In genomic region chr12:11026118-11026517, GRCh38 we compare ENCODE assay signal across 27 cellular contexts. TPM values are rescaled to one million over a fixed set of nuclear protein-coding genes. Genes with fewer than 3 reads are reported as not detected.
DNase-seq lines count a peak whose midpoint lies in the region; ATAC-seq, FAIRE-seq and TF ChIP-seq lines count a peak whose summit lies in the region.
"Had no signal": no experiment of that assay in that cellular context is flagged by ENCODE, and none has a peak within 500 bp of the region (broad histone marks: within the 10 kb centered on the region; RNA-seq: fewer than 3 reads in every experiment).

No MANE protein-coding gene starts in this region.

- H3K36me3 Mint-ChIP-seq in Calu3 (ENCODE audit: insufficient read depth, unreplicated experiment), result no peaks in the 10 kb centered on the region

- TF ChIP-seq POLR2A in HepG2 (IDR thresholded peaks at IDR 0.05; ENCODE audit: insufficient read depth in 1 of 2, low read depth in 2 of 2, low read length in 2 of 2), result no peak
- no peak for TF ChIP-seq POLR2A in right lobe of liver (IDR thresholded peaks at IDR 0.05)

- ATAC-seq in HepG2 (peak; percentile 68), right lobe of liver (no peak), Panc1 (no peak)
- ATAC-seq: activated T-helper 17 cell treated with anti-CD3 and anti-CD28 coated beads, Interleukin-2, amount 50 U/mL, for 72 hours; gastrocnemius medialis; natural killer cell; stimulated activated effector memory CD8-positive, alpha-beta T cell treated with anti-CD3 and anti-CD28 coated beads, Interleukin-12 subunit alpha, Interleukin-12 subunit beta, amount 100 ng/mL, for 72 hours; T-cell had no signal

- intact Hi-C loops in HepG2 (cut with micrococcal nuclease; ENCODE audit: unreplicated experiment) (no loop called here), right lobe of liver (cut with DNase I) (no loop called here), Panc1 (cut with micrococcal nuclease; ENCODE audit: unreplicated experiment) (no loop called here), colonic mucosa (cut with DNase I) (no loop called here), Calu3 (cut with micrococcal nuclease; ENCODE audit: unreplicated experiment) (no loop called here)

- POLR2A ChIA-PET in HepG2 (lab: Yijun Ruan, JAX), result interaction anchor here (0.6 to 1.4 kb wide), 2 partner anchors 145 to 146 kb away, joined by 3 read pairs; partner anchors contain the start of gene SMIM10L1
- POLR2A ChIA-PET in Panc1 (lab: Charles Lee), result no interaction called here

- H3K36me3 ChIP-seq in HepG2 (replicated peaks in 1 of 2; ENCODE audit: control insufficient read depth in 1 of 2, insufficient read depth in 2 of 2, low read length in 2 of 2) (peaks cover 3 to 13% of the 10 kb centered on the region in 2 experiments; a peak in 3 of 5 replicates), right lobe of liver (peaks cover 0 to 7% (median 0%) of the 10 kb centered on the region in 4 donors), Panc1 (ENCODE audit: control insufficient read depth, insufficient read depth, low read length) (no peaks in the 10 kb centered on the region), colonic mucosa (no peaks in the 10 kb centered on the region)
- H3K36me3 ChIP-seq: gastrocnemius medialis had no signal

- H3K4me1 ChIP-seq in HepG2 (ENCODE audit: insufficient read depth, low read length), result peaks cover 28% of the 10 kb centered on the region
- no peaks in the 10 kb centered on the region for H3K4me1 ChIP-seq in right lobe of liver
- no peaks in the 10 kb centered on the region for H3K4me1 ChIP-seq in Panc1 (ENCODE audit: control insufficient read depth, insufficient read depth, low read length)
- no peaks in the 10 kb centered on the region for H3K4me1 ChIP-seq in colonic mucosa
- H3K4me1 ChIP-seq: gastrocnemius medialis, testis had no signal

- no peaks in the 10 kb centered on the region for H3K4me1 Mint-ChIP-seq in Calu3 (ENCODE audit: low read depth, unreplicated experiment)
- H3K4me1 Mint-ChIP-seq: activated CD4-positive, alpha-beta T cell treated with anti-CD3 and anti-CD28 coated beads, Interleukin-2, amount 10 ng/mL, durations not matched to agents 7 days and 5 days; activated T-helper 17 cell treated with anti-CD3 and anti-CD28 coated beads, Interleukin-2, amount 50 U/mL, for 72 hours; brain; mesothelial cell of epicardium had no signal

- peaks cover 5% of the 10 kb centered on the region for H3K9me3 Mint-ChIP-seq in Calu3 (ENCODE audit: low read depth, unreplicated experiment)
- H3K9me3 Mint-ChIP-seq: activated T-helper 17 cell treated with anti-CD3 and anti-CD28 coated beads, Interleukin-2, amount 50 U/mL, for 72 hours had no signal

- BruUV-seq in HepG2 (replicated peaks; lab: Mats Ljungman, UMichigan) (no TSS peak), Panc1 (replicated peaks; lab: Mats Ljungman, UMichigan) (no TSS peak), Calu3 (replicated peaks; lab: Mats Ljungman, UMichigan) (no TSS peak)

- no peak for TF ChIP-seq RAD21 in HepG2 (CRISPR knock-in tag; IDR thresholded peaks at IDR 0.05)

- H2AFZ ChIP-seq in HepG2 (ENCODE audit: low read length), result no peak overlapping the region

- TF ChIP-seq CTCF in HepG2 (CRISPR knock-in tag; IDR thresholded peaks at IDR 0.05), result 0 out of 2 replicates have a peak, but pooled peaks have one; percentile 6
- no peak for TF ChIP-seq CTCF in right lobe of liver (IDR thresholded peaks at IDR 0.05)
- TF ChIP-seq CTCF in Panc1 (IDR thresholded peaks at IDR 0.05), result peak; percentile 13; the same call in 1 of the 2 replicates
- peak; percentile 15 for TF ChIP-seq CTCF in fibroblast of pulmonary artery (IDR thresholded peaks at IDR 0.05; ENCODE audit: low read length, missing control alignments)
- peak; percentile 16 for TF ChIP-seq CTCF in retinal pigment epithelial cell (conservative IDR thresholded peaks at IDR 0.05; ENCODE audit: low read depth, low read length)
- TF ChIP-seq CTCF in colonic mucosa (IDR thresholded peaks at IDR 0.05), result no peak
- TF ChIP-seq CTCF in Calu3 (IDR thresholded peaks at IDR 0.05; ENCODE audit: unreplicated experiment), result no peak

- H3K4me3 Mint-ChIP-seq in Calu3 (ENCODE audit: low read depth, unreplicated experiment), result no peak overlapping the region
- H3K4me3 Mint-ChIP-seq: activated CD4-positive, alpha-beta T cell treated with anti-CD3 and anti-CD28 coated beads, Interleukin-2, amount 10 ng/mL, durations not matched to agents 7 days and 5 days; activated naive CD8-positive, alpha-beta T cell treated with anti-CD3 and anti-CD28 coated beads, Interleukin-2, amount 10 ng/mL, durations not matched to agents 7 days and 5 days; activated T-helper 17 cell treated with anti-CD3 and anti-CD28 coated beads, Interleukin-2, amount 50 U/mL, for 72 hours; brain; CD4-positive, CD25-positive, alpha-beta regulatory T cell; mesothelial cell of epicardium; natural killer cell; stimulated activated effector memory CD8-positive, alpha-beta T cell treated with anti-CD3 and anti-CD28 coated beads, Interleukin-12 subunit alpha, Interleukin-12 subunit beta, amount 100 ng/mL, for 72 hours; T-cell had no signal

- 88% methylated on average over 6 of the region's 6 CpGs for whole genome bisulfite sequencing in HepG2 (ENCODE audit: low lambda C conversion rate)
- WGBS in right lobe of liver (ENCODE audit: insufficient coverage, low coverage, low lambda C conversion rate, missing lambda C conversion rate), result 91% methylated on average over 5 of the region's 6 CpGs

- no peaks in the 10 kb centered on the region for H3K9me3 ChIP-seq in HepG2 (ENCODE audit: low read length)
- H3K9me3 ChIP-seq in right lobe of liver, result no peaks in the 10 kb centered on the region
- no peaks in the 10 kb centered on the region for H3K9me3 ChIP-seq in Panc1 (ENCODE audit: control insufficient read depth, insufficient read depth, low read depth, low read length)
- no peaks in the 10 kb centered on the region for H3K9me3 ChIP-seq in colonic mucosa
- H3K9me3 ChIP-seq: gastrocnemius medialis, testis had no signal

- no peak overlapping the region for H3K27ac Mint-ChIP-seq in Calu3 (ENCODE audit: unreplicated experiment)
- H3K27ac Mint-ChIP-seq: activated CD4-positive, alpha-beta T cell treated with anti-CD3 and anti-CD28 coated beads, Interleukin-2, amount 10 ng/mL, durations not matched to agents 7 days and 5 days; activated naive CD8-positive, alpha-beta T cell treated with anti-CD3 and anti-CD28 coated beads, Interleukin-2, amount 10 ng/mL, durations not matched to agents 7 days and 5 days; activated T-helper 17 cell treated with anti-CD3 and anti-CD28 coated beads, Interleukin-2, amount 50 U/mL, for 72 hours; brain; CD4-positive, CD25-positive, alpha-beta regulatory T cell; mesothelial cell of epicardium; natural killer cell; stimulated activated effector memory CD8-positive, alpha-beta T cell treated with anti-CD3 and anti-CD28 coated beads, Interleukin-12 subunit alpha, Interleukin-12 subunit beta, amount 100 ng/mL, for 72 hours; T-cell had no signal

- no peaks in the 10 kb centered on the region for H4K20me1 ChIP-seq in HepG2 (ENCODE audit: insufficient read depth, low read length)

- no peak for DNase-seq in HepG2 (ENCODE audit: low spot score)
- no peak for DNase-seq in right lobe of liver
- no peak for DNase-seq in Panc1 (ENCODE audit: low read depth, low spot score)
- DNase-seq in fibroblast of pulmonary artery (ENCODE audit: low read depth), result no peak
- no peak for DNase-seq in retinal pigment epithelial cell (ENCODE audit: low read depth)
- DNase-seq in colonic mucosa, result no peak
- DNase-seq in Calu3, result no peak
- no peak for DNase-seq in NCI-H2196 (lab: John Stamatoyannopoulos, UW; ENCODE audit: unreplicated experiment)
- DNase-seq: activated CD4-positive, alpha-beta T cell treated with anti-CD3 and anti-CD28 coated beads, Interleukin-2, amount 10 ng/mL, durations not matched to agents 7 days and 5 days; activated naive CD8-positive, alpha-beta T cell treated with anti-CD3 and anti-CD28 coated beads, Interleukin-2, amount 10 ng/mL, durations not matched to agents 7 days and 5 days; CD4-positive, CD25-positive, alpha-beta regulatory T cell; DMS153; gastrocnemius medialis; natural killer cell; NCI-H1417 treated with DMSO at 0.1 percent for 48 hours; NCI-H526 treated with DMSO at 0.1 percent for 48 hours; OCI-M1; posterior cingulate gyrus; SHP77 treated with DMSO at 0.1 percent for 48 hours; T-cell; testis had no signal

- no peaks in the 10 kb centered on the region for H3K27me3 ChIP-seq in HepG2 (ENCODE audit: control insufficient read depth in 1 of 2, insufficient read depth in 2 of 2, low read length in 2 of 2)
- H3K27me3 ChIP-seq in right lobe of liver, result no peaks in the 10 kb centered on the region
- H3K27me3 ChIP-seq in Panc1 (ENCODE audit: control insufficient read depth, insufficient read depth, low read length), result no peaks in the 10 kb centered on the region
- H3K27me3 ChIP-seq in colonic mucosa, result no peaks in the 10 kb centered on the region
- H3K27me3 ChIP-seq: gastrocnemius medialis, testis had no signal

- no peak overlapping the region for H3K4me2 ChIP-seq in HepG2 (ENCODE audit: low read depth, low read length)

- in situ Hi-C loops in HepG2 (cut with HindIII; ENCODE audit: extremely low pct_ligation_motif_present, low pct_unique_long_range_greater_than_20kb), result no loop called here
- in situ Hi-C loops in Panc1 (cut with HindIII; ENCODE audit: low pct_unique_long_range_greater_than_20kb, low sequenced_read_pairs), result no loop called here

- no peak for FAIRE-seq in HepG2 (lab: Jason Lieb, UNC)

- TF ChIP-seq EP300 in HepG2 (IDR thresholded peaks at IDR 0.05; ENCODE audit: low read depth in 2 of 2, low read length in 2 of 2) (no peak), HepG2 (CRISPR knock-in tag; IDR thresholded peaks at IDR 0.05; ENCODE audit: borderline replicate concordance) (no peak)

- H3K9ac ChIP-seq in HepG2 (ENCODE audit: insufficient read depth, low read depth, low read length), result no peak overlapping the region
- no peak overlapping the region for H3K9ac ChIP-seq in colonic mucosa (ENCODE audit: low read depth in 2 of 2, low read length in 2 of 2)

- CTCF ChIA-PET in HepG2 (lab: Yijun Ruan, JAX; ENCODE audit: low intra/inter-chr PET ratio, low total read pairs) (no interaction called here), Panc1 (lab: Charles Lee) (no interaction called here), Calu3 (lab: Charles Lee) (interaction anchor here (1.1 kb wide), 1 partner anchor 101 kb away, joined by 3 read pairs; no protein-coding TSS in a partner anchor)

- no peak overlapping the region for H3K4me3 ChIP-seq in HepG2 (replicated peaks in 1 of 3; ENCODE audit: insufficient read depth in 1 of 3, low read depth in 2 of 3, low read length in 3 of 3)
- H3K4me3 ChIP-seq in right lobe of liver, result no peak overlapping the region
- no peak overlapping the region for H3K4me3 ChIP-seq in Panc1 (ENCODE audit: low read depth in 2 of 2, low read length in 2 of 2)
- no peak overlapping the region for H3K4me3 ChIP-seq in fibroblast of pulmonary artery (replicated peaks; ENCODE audit: low read depth, low read length)
- no peak overlapping the region for H3K4me3 ChIP-seq in retinal pigment epithelial cell (ENCODE audit: low read length)
- H3K4me3 ChIP-seq in colonic mucosa, result no peak overlapping the region
- H3K4me3 ChIP-seq: gastrocnemius medialis, testis had no signal

- no peak overlapping the region for H3K27ac ChIP-seq in HepG2 (ENCODE audit: extremely low read length, insufficient read depth, low read length)
- no peak overlapping the region for H3K27ac ChIP-seq in right lobe of liver
- H3K27ac ChIP-seq in Panc1 (ENCODE audit: low read length), result no peak overlapping the region
- no peak overlapping the region for H3K27ac ChIP-seq in colonic mucosa
- H3K27ac ChIP-seq: epithelial cell of prostate, gastrocnemius medialis, testis had no signal

- H3K79me2 ChIP-seq in HepG2 (ENCODE audit: insufficient read depth, low read length), result no peaks in the 10 kb centered on the region

- no peaks in the 10 kb centered on the region for H3K27me3 Mint-ChIP-seq in Calu3 (ENCODE audit: unreplicated experiment)
- H3K27me3 Mint-ChIP-seq: activated CD4-positive, alpha-beta T cell treated with anti-CD3 and anti-CD28 coated beads, Interleukin-2, amount 10 ng/mL, durations not matched to agents 7 days and 5 days; activated naive CD8-positive, alpha-beta T cell treated with anti-CD3 and anti-CD28 coated beads, Interleukin-2, amount 10 ng/mL, durations not matched to agents 7 days and 5 days; activated T-helper 17 cell treated with anti-CD3 and anti-CD28 coated beads, Interleukin-2, amount 50 U/mL, for 72 hours; brain; T-cell had no signal

RNA-seq across cellular contexts. Expression of gene TAS2R19, which starts 3.7 kb away (rescaled TPM):
- total RNA-seq in HepG2 (2016; rRNA removed; fragmentation: Illumina TruSeq; extraction: Trizol), result 0.88 and 5.3 TPM in 2 replicates
- not detected in 2 replicates for total RNA-seq in HepG2 (2016; cell fraction: cytosol; rRNA removed; fragmentation: Illumina TruSeq; extraction: Trizol; ENCODE audit: low read depth)
- total RNA-seq in HepG2 (2016; cell fraction: insoluble cytoplasmic fraction; rRNA removed; fragmentation: Illumina TruSeq; extraction: Trizol), result 0.58 and 4.7 TPM in 2 replicates
- 0.25 TPM in 1 of 2 replicates, not detected in the other for total RNA-seq in HepG2 (2016; cell fraction: membrane; rRNA removed; fragmentation: Illumina TruSeq; extraction: Trizol)
- total RNA-seq in HepG2 (2016; cell fraction: nucleus; rRNA removed; fragmentation: Illumina TruSeq; extraction: Trizol), result 27.3 and 30.8 TPM in 2 replicates
- 0.30 and 0.62 TPM in 2 replicates for polyA plus RNA-seq in HepG2 (2011; rRNA removed)
- polyA plus RNA-seq in HepG2 (2011; cell fraction: cytosol; rRNA removed), result 0.05 TPM in 1 of 2 replicates, not detected in the other
- polyA plus RNA-seq in HepG2 (2011; cell fraction: nucleus; rRNA removed), result 2.5 and 3.4 TPM in 2 replicates
- polyA plus RNA-seq in HepG2 (2012), result 0.24 and 0.59 TPM in 2 replicates
- polyA plus RNA-seq in HepG2 (2016; cell fraction: cytosol; fragmentation: Illumina TruSeq; extraction: Trizol; ENCODE audit: low read depth), result not detected in 2 replicates
- polyA plus RNA-seq in HepG2 (2016; cell fraction: insoluble cytoplasmic fraction; fragmentation: Illumina TruSeq; extraction: Trizol; ENCODE audit: low read depth), result not detected in 2 replicates
- polyA plus RNA-seq in HepG2 (2016; cell fraction: membrane; fragmentation: Illumina TruSeq; extraction: Trizol; ENCODE audit: low read depth), result not detected in 2 replicates
- polyA plus RNA-seq in HepG2 (2016; cell fraction: nucleus; fragmentation: Illumina TruSeq; extraction: Trizol; ENCODE audit: insufficient read depth, low read depth), result 0.51 and 0.67 TPM in 2 replicates
- 12.8 and 15.5 TPM in 2 replicates for polyA minus RNA-seq in HepG2 (2011; rRNA and poly(A)+ RNA removed; ENCODE audit: low replicate concordance)
- polyA minus RNA-seq in HepG2 (2011; cell fraction: cytosol; rRNA and poly(A)+ RNA removed), result 0.89 TPM in 1 of 2 replicates, not detected in the other
- polyA minus RNA-seq in HepG2 (2011; cell fraction: nucleus; rRNA and poly(A)+ RNA removed), result 141 and 149 TPM in 2 replicates
- total RNA-seq in right lobe of liver, result 1 to 10 TPM; 1.1 to 3.8 (median 1.8) TPM
- 1.1 TPM for total RNA-seq in Panc1 (2021; ENCODE audit: unreplicated experiment)
- not detected for polyA plus RNA-seq in Panc1 (2012; ENCODE audit: insufficient read length)
- 1 to 10 TPM; 1.6 to 1.9 TPM for total RNA-seq in colonic mucosa
- total RNA-seq in Calu3 (2022), result 3.2 and 4.5 TPM in 2 replicates

RNA-seq across cellular contexts. Expression of gene TAS2R31, which starts 5.1 kb away (rescaled TPM):
- total RNA-seq in HepG2 (2016; rRNA removed; fragmentation: Illumina TruSeq; extraction: Trizol), result 1.0 and 6.5 TPM in 2 replicates
- not detected in 2 replicates for total RNA-seq in HepG2 (2016; cell fraction: cytosol; rRNA removed; fragmentation: Illumina TruSeq; extraction: Trizol; ENCODE audit: low read depth)
- total RNA-seq in HepG2 (2016; cell fraction: insoluble cytoplasmic fraction; rRNA removed; fragmentation: Illumina TruSeq; extraction: Trizol), result 0.88 and 4.0 TPM in 2 replicates
- total RNA-seq in HepG2 (2016; cell fraction: membrane; rRNA removed; fragmentation: Illumina TruSeq; extraction: Trizol), result 0.24 and 0.34 TPM in 2 replicates
- 23.9 and 28.1 TPM in 2 replicates for total RNA-seq in HepG2 (2016; cell fraction: nucleus; rRNA removed; fragmentation: Illumina TruSeq; extraction: Trizol)
- 0.60 and 0.96 TPM in 2 replicates for polyA plus RNA-seq in HepG2 (2011; rRNA removed)
- polyA plus RNA-seq in HepG2 (2011; cell fraction: cytosol; rRNA removed), result 0.08 TPM in 1 of 2 replicates, not detected in the other
- polyA plus RNA-seq in HepG2 (2011; cell fraction: nucleus; rRNA removed), result 2.4 and 2.8 TPM in 2 replicates
- 0.28 and 0.32 TPM in 2 replicates for polyA plus RNA-seq in HepG2 (2012)
- not detected in 2 replicates for polyA plus RNA-seq in HepG2 (2016; cell fraction: cytosol; fragmentation: Illumina TruSeq; extraction: Trizol; ENCODE audit: low read depth)
- 0.24 TPM in 1 of 2 replicates, not detected in the other for polyA plus RNA-seq in HepG2 (2016; cell fraction: insoluble cytoplasmic fraction; fragmentation: Illumina TruSeq; extraction: Trizol; ENCODE audit: low read depth)
- not detected in 2 replicates for polyA plus RNA-seq in HepG2 (2016; cell fraction: membrane; fragmentation: Illumina TruSeq; extraction: Trizol; ENCODE audit: low read depth)
- polyA plus RNA-seq in HepG2 (2016; cell fraction: nucleus; fragmentation: Illumina TruSeq; extraction: Trizol; ENCODE audit: insufficient read depth, low read depth), result 0.53 TPM in 1 of 2 replicates, not detected in the other
- 6.3 and 7.2 TPM in 2 replicates for polyA minus RNA-seq in HepG2 (2011; rRNA and poly(A)+ RNA removed; ENCODE audit: low replicate concordance)
- not detected in 2 replicates for polyA minus RNA-seq in HepG2 (2011; cell fraction: cytosol; rRNA and poly(A)+ RNA removed)
- polyA minus RNA-seq in HepG2 (2011; cell fraction: nucleus; rRNA and poly(A)+ RNA removed), result 111 TPM in 2 replicates
- total RNA-seq in right lobe of liver, result 1 to 10 TPM in 5 of 6 experiments, under 1 TPM in 1; 0.95 to 4.9 (median 2.3) TPM
- 1.3 TPM for total RNA-seq in Panc1 (2021; ENCODE audit: unreplicated experiment)
- not detected for polyA plus RNA-seq in Panc1 (2012; ENCODE audit: insufficient read length)
- total RNA-seq in colonic mucosa, result 1 to 10 TPM; 2.0 TPM
- 3.6 and 4.1 TPM in 2 replicates for total RNA-seq in Calu3 (2022)

RNA-seq across cellular contexts. Expression of gene TAS2R20, which starts 28.0 kb away (rescaled TPM):
- 0.48 and 2.9 TPM in 2 replicates for total RNA-seq in HepG2 (2016; rRNA removed; fragmentation: Illumina TruSeq; extraction: Trizol)
- total RNA-seq in HepG2 (2016; cell fraction: cytosol; rRNA removed; fragmentation: Illumina TruSeq; extraction: Trizol; ENCODE audit: low read depth), result not detected in 2 replicates
- 0.31 and 2.2 TPM in 2 replicates for total RNA-seq in HepG2 (2016; cell fraction: insoluble cytoplasmic fraction; rRNA removed; fragmentation: Illumina TruSeq; extraction: Trizol)
- total RNA-seq in HepG2 (2016; cell fraction: membrane; rRNA removed; fragmentation: Illumina TruSeq; extraction: Trizol), result not detected in 2 replicates
- total RNA-seq in HepG2 (2016; cell fraction: nucleus; rRNA removed; fragmentation: Illumina TruSeq; extraction: Trizol), result 13.0 and 14.4 TPM in 2 replicates
- 0.54 and 0.57 TPM in 2 replicates for polyA plus RNA-seq in HepG2 (2011; rRNA removed)
- 0.06 TPM in 1 of 2 replicates, not detected in the other for polyA plus RNA-seq in HepG2 (2011; cell fraction: cytosol; rRNA removed)
- 2.5 and 2.7 TPM in 2 replicates for polyA plus RNA-seq in HepG2 (2011; cell fraction: nucleus; rRNA removed)
- polyA plus RNA-seq in HepG2 (2012), result 0.29 and 0.90 TPM in 2 replicates
- not detected in 2 replicates for polyA plus RNA-seq in HepG2 (2016; cell fraction: cytosol; fragmentation: Illumina TruSeq; extraction: Trizol; ENCODE audit: low read depth)
- polyA plus RNA-seq in HepG2 (2016; cell fraction: insoluble cytoplasmic fraction; fragmentation: Illumina TruSeq; extraction: Trizol; ENCODE audit: low read depth), result not detected in 2 replicates
- not detected in 2 replicates for polyA plus RNA-seq in HepG2 (2016; cell fraction: membrane; fragmentation: Illumina TruSeq; extraction: Trizol; ENCODE audit: low read depth)
- 1.9 and 3.4 TPM in 2 replicates for polyA plus RNA-seq in HepG2 (2016; cell fraction: nucleus; fragmentation: Illumina TruSeq; extraction: Trizol; ENCODE audit: insufficient read depth, low read depth)
- polyA minus RNA-seq in HepG2 (2011; rRNA and poly(A)+ RNA removed; ENCODE audit: low replicate concordance), result 3.5 and 5.0 TPM in 2 replicates
- polyA minus RNA-seq in HepG2 (2011; cell fraction: cytosol; rRNA and poly(A)+ RNA removed), result 0.62 TPM in 1 of 2 replicates, not detected in the other
- 63.4 and 69.9 TPM in 2 replicates for polyA minus RNA-seq in HepG2 (2011; cell fraction: nucleus; rRNA and poly(A)+ RNA removed)
- total RNA-seq in right lobe of liver, result 1 to 10 TPM in 4 of 6 experiments, under 1 TPM in 2; 0.46 to 3.0 (median 1.6) TPM
- 0.95 TPM for total RNA-seq in Panc1 (2021; ENCODE audit: unreplicated experiment)
- not detected for polyA plus RNA-seq in Panc1 (2012; ENCODE audit: insufficient read length)
- 1 to 10 TPM; 1.0 to 1.2 TPM for total RNA-seq in colonic mucosa
- total RNA-seq in Calu3 (2022), result 2.4 and 3.3 TPM in 2 replicates

RNA-seq across cellular contexts. Expression of gene TAS2R46, which starts 36.0 kb away (rescaled TPM):
- 0.22 and 3.5 TPM in 2 replicates for total RNA-seq in HepG2 (2016; rRNA removed; fragmentation: Illumina TruSeq; extraction: Trizol)
- total RNA-seq in HepG2 (2016; cell fraction: cytosol; rRNA removed; fragmentation: Illumina TruSeq; extraction: Trizol; ENCODE audit: low read depth), result not detected in 2 replicates
- 0.28 and 2.7 TPM in 2 replicates for total RNA-seq in HepG2 (2016; cell fraction: insoluble cytoplasmic fraction; rRNA removed; fragmentation: Illumina TruSeq; extraction: Trizol)
- not detected in 2 replicates for total RNA-seq in HepG2 (2016; cell fraction: membrane; rRNA removed; fragmentation: Illumina TruSeq; extraction: Trizol)
- 18.9 and 20.3 TPM in 2 replicates for total RNA-seq in HepG2 (2016; cell fraction: nucleus; rRNA removed; fragmentation: Illumina TruSeq; extraction: Trizol)
- 0.16 and 0.22 TPM in 2 replicates for polyA plus RNA-seq in HepG2 (2011; rRNA removed)
- polyA plus RNA-seq in HepG2 (2011; cell fraction: cytosol; rRNA removed), result not detected in 2 replicates
- polyA plus RNA-seq in HepG2 (2011; cell fraction: nucleus; rRNA removed), result 1.2 and 2.3 TPM in 2 replicates
- not detected in 2 replicates for polyA plus RNA-seq in HepG2 (2012)
- polyA plus RNA-seq in HepG2 (2016; cell fraction: cytosol; fragmentation: Illumina TruSeq; extraction: Trizol; ENCODE audit: low read depth), result not detected in 2 replicates
- not detected in 2 replicates for polyA plus RNA-seq in HepG2 (2016; cell fraction: insoluble cytoplasmic fraction; fragmentation: Illumina TruSeq; extraction: Trizol; ENCODE audit: low read depth)
- not detected in 2 replicates for polyA plus RNA-seq in HepG2 (2016; cell fraction: membrane; fragmentation: Illumina TruSeq; extraction: Trizol; ENCODE audit: low read depth)
- polyA plus RNA-seq in HepG2 (2016; cell fraction: nucleus; fragmentation: Illumina TruSeq; extraction: Trizol; ENCODE audit: insufficient read depth, low read depth), result not detected in 2 replicates
- 4.7 and 5.5 TPM in 2 replicates for polyA minus RNA-seq in HepG2 (2011; rRNA and poly(A)+ RNA removed; ENCODE audit: low replicate concordance)
- not detected in 2 replicates for polyA minus RNA-seq in HepG2 (2011; cell fraction: cytosol; rRNA and poly(A)+ RNA removed)
- 71.8 and 82.1 TPM in 2 replicates for polyA minus RNA-seq in HepG2 (2011; cell fraction: nucleus; rRNA and poly(A)+ RNA removed)
- 1 to 10 TPM in 3 of 6 experiments, under 1 TPM in 3; 0.51 to 2.6 (median 0.88) TPM for total RNA-seq in right lobe of liver
- total RNA-seq in Panc1 (2021; ENCODE audit: unreplicated experiment), result 0.46 TPM
- not detected for polyA plus RNA-seq in Panc1 (2012; ENCODE audit: insufficient read length)
- total RNA-seq in colonic mucosa, result under 1 TPM; 0.48 to 0.84 TPM
- total RNA-seq in Calu3 (2022), result 1.1 and 2.2 TPM in 2 replicates
- total RNA-seq: M059J had no signal

RNA-seq across cellular contexts. Expression of gene TAS2R50, which starts 39.4 kb away (rescaled TPM):
- total RNA-seq in HepG2 (2016; rRNA removed; fragmentation: Illumina TruSeq; extraction: Trizol), result 0.28 and 2.2 TPM in 2 replicates
- total RNA-seq in HepG2 (2016; cell fraction: cytosol; rRNA removed; fragmentation: Illumina TruSeq; extraction: Trizol; ENCODE audit: low read depth), result not detected in 2 replicates
- 2.1 TPM in 1 of 2 replicates, not detected in the other for total RNA-seq in HepG2 (2016; cell fraction: insoluble cytoplasmic fraction; rRNA removed; fragmentation: Illumina TruSeq; extraction: Trizol)
- total RNA-seq in HepG2 (2016; cell fraction: membrane; rRNA removed; fragmentation: Illumina TruSeq; extraction: Trizol), result not detected in 2 replicates
- 12.4 and 13.1 TPM in 2 replicates for total RNA-seq in HepG2 (2016; cell fraction: nucleus; rRNA removed; fragmentation: Illumina TruSeq; extraction: Trizol)
- polyA plus RNA-seq in HepG2 (2011; rRNA removed), result 0.17 and 0.46 TPM in 2 replicates
- not detected in 2 replicates for polyA plus RNA-seq in HepG2 (2011; cell fraction: cytosol; rRNA removed)
- polyA plus RNA-seq in HepG2 (2011; cell fraction: nucleus; rRNA removed), result 1.4 and 1.5 TPM in 2 replicates
- not detected in 2 replicates for polyA plus RNA-seq in HepG2 (2012)
- not detected in 2 replicates for polyA plus RNA-seq in HepG2 (2016; cell fraction: cytosol; fragmentation: Illumina TruSeq; extraction: Trizol; ENCODE audit: low read depth)
- polyA plus RNA-seq in HepG2 (2016; cell fraction: insoluble cytoplasmic fraction; fragmentation: Illumina TruSeq; extraction: Trizol; ENCODE audit: low read depth), result not detected in 2 replicates
- not detected in 2 replicates for polyA plus RNA-seq in HepG2 (2016; cell fraction: membrane; fragmentation: Illumina TruSeq; extraction: Trizol; ENCODE audit: low read depth)
- 0.51 and 1.2 TPM in 2 replicates for polyA plus RNA-seq in HepG2 (2016; cell fraction: nucleus; fragmentation: Illumina TruSeq; extraction: Trizol; ENCODE audit: insufficient read depth, low read depth)
- 5.0 TPM in 2 replicates for polyA minus RNA-seq in HepG2 (2011; rRNA and poly(A)+ RNA removed; ENCODE audit: low replicate concordance)
- polyA minus RNA-seq in HepG2 (2011; cell fraction: cytosol; rRNA and poly(A)+ RNA removed), result not detected in 2 replicates
- 72.1 and 77.0 TPM in 2 replicates for polyA minus RNA-seq in HepG2 (2011; cell fraction: nucleus; rRNA and poly(A)+ RNA removed)
- 1 to 10 TPM in 2 of 6 experiments, under 1 TPM in 4; 0.60 to 1.7 (median 0.78) TPM for total RNA-seq in right lobe of liver
- 0.18 TPM for total RNA-seq in Panc1 (2021; ENCODE audit: unreplicated experiment)
- not detected for polyA plus RNA-seq in Panc1 (2012; ENCODE audit: insufficient read length)
- total RNA-seq in colonic mucosa, result under 1 TPM; 0.86 to 0.98 TPM
- total RNA-seq in Calu3 (2022), result 1.8 TPM in 2 replicates
- polyA plus RNA-seq: CD4-positive, CD25-positive, alpha-beta regulatory T cell had no signal

Comparison
In these comparisons a context has a peak if more than half of its experiments do, and no peak if none do; other contexts are left out.
1. CTCF ChIP-seq: peak in HepG2 (single experiment), Panc1 (single experiment), fibroblast of pulmonary artery (single experiment) and retinal pigment epithelial cell (single experiment); none in right lobe of liver (0 of 4), colonic mucosa (single experiment) and Calu3 (single experiment).